20 cellular contexts compared by ENCODE assay signal in the genomic region with DNA sequence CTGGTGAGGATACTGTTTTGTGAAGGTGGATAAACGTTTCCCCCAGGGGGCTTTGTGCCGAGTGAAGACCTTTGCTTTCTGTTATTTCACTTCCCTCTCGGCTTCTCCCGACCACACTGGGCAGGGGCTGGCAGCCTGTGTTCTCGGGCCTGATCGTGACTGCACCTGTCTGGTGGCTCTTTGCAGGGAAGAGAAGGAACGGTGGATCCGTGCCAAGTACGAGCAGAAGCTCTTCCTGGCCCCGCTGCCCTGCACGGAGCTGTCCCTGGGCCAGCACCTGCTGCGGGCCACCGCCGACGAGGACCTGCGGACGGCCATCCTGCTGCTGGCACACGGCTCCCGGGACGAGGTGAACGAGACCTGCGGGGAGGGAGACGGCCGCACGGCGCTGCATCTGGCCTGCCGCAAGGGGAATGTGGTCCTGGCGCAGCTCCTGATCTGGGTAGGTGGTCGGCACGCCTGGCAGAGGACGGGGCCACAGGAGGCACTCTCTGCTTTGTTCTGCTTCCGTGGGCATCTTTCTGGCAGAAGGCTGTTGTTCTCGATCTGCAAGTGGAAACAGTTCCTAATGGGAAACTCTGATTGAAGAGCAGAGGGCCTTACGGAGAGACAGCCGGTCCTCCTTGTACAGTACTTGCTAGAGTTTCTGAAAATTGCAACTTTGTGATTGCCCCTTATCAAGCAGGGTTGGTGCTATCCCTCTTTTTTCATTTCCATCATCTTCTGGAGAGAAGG. TPM values are rescaled to one million over a fixed set of nuclear protein-coding genes. Genes with fewer than 3 reads are reported as not detected.
A peak's percentile ranks its signal among the peaks of the same experiment; 100 is the strongest.
DNase-seq lines count a peak whose midpoint lies in the region; ATAC-seq, FAIRE-seq and TF ChIP-seq lines count a peak whose summit lies in the region.
"Had no signal": no experiment of that assay in that cellular context is flagged by ENCODE, and none has a peak within 500 bp of the region (broad histone marks: within the 10 kb centered on the region; RNA-seq: fewer than 3 reads in every experiment).

No MANE protein-coding gene starts in this region.

- no peak for TF ChIP-seq EP300 in H1 (IDR thresholded peaks at IDR 0.05; ENCODE audit: borderline replicate concordance in 1 of 2, low read depth in 2 of 2, low read length in 2 of 2)

- no peak overlapping the region for H3K56ac ChIP-seq in H1 (replicated peaks; ENCODE audit: insufficient read length, low read depth, low read length)

- H2BK120ac ChIP-seq in H1 (replicated peaks; ENCODE audit: low read depth, low read length), result no peak overlapping the region

- no peak overlapping the region for H2AK5ac ChIP-seq in H1 (ENCODE audit: low read depth, low read length)

- TF ChIP-seq RAD21 in H1 (IDR thresholded peaks at IDR 0.05 in 1 of 2, conservative IDR thresholded peaks at IDR 0.05 in 1 of 2; ENCODE audit: low read depth in 2 of 2, low read length in 2 of 2), result no peak

- no peak overlapping the region for H3K4me3 ChIP-seq in H1 (ENCODE audit: extremely low read depth in 1 of 4, insufficient read depth in 2 of 4, low read depth in 3 of 4, low read length in 4 of 4)
- H3K4me3 ChIP-seq: GM12878 had no signal

- no peak overlapping the region for H4K91ac ChIP-seq in H1 (replicated peaks; ENCODE audit: insufficient read length, low read length)

- FAIRE-seq in H1 (lab: Jason Lieb, UNC), result no peak
- FAIRE-seq: G401.6, GM12878, H54 had no signal

- no peak overlapping the region; the same call in 1 of the 2 replicates for H4K8ac ChIP-seq in H1 (ENCODE audit: extremely low read depth, insufficient read depth, low read length)

- H3K27me3 ChIP-seq in H1 (replicated peaks in 1 of 4; ENCODE audit: control insufficient read depth in 3 of 4, extremely low read depth in 1 of 4, insufficient read depth in 3 of 4, low read length in 3 of 4), result peaks cover 0 to 12% (median 10%) of the 10 kb centered on the region in 4 experiments; a peak in 6 of 7 replicates

- H2BK12ac ChIP-seq in H1 (ENCODE audit: low read depth, low read length), result peak overlapping the region; percentile 19; the same call in 1 of the 2 replicates

- no peak overlapping the region for H3K4me2 ChIP-seq in H1 (ENCODE audit: insufficient read depth in 1 of 2, low read depth in 2 of 2, low read length in 2 of 2)
- H3K4me2 ChIP-seq: SK-N-SH had no signal

- DNase-seq in DMS79 (lab: John Stamatoyannopoulos, UW), result peak; percentile 83
- peak; percentile 18 for DNase-seq in NCI-H1092 (lab: John Stamatoyannopoulos, UW)
- peak; percentile 80 to 92 for DNase-seq in SHP77 (lab: John Stamatoyannopoulos, UW)
- DNase-seq in H1 (ENCODE audit: low read depth in 1 of 2, low spot score in 2 of 2), result no peak
- no peak for DNase-seq in OCI-M2 (lab: John Stamatoyannopoulos, UW; ENCODE audit: unreplicated experiment)
- no peak for DNase-seq in epidermal melanocyte (ENCODE audit: insufficient read length, low spot score)
- DNase-seq in omental fat pad (ENCODE audit: low spot score), result no peak
- DNase-seq: ACHN, AML-193, COR-L47, NCI-H1048, NCI-H1694, NCI-H82, SK-N-SH, T-cell had no signal

- no peaks in the 10 kb centered on the region; a peak in 1 of 8 replicates for H3K36me3 ChIP-seq in H1 (ENCODE audit: control insufficient read depth in 2 of 4, insufficient read depth in 4 of 4, low read length in 3 of 4)

- WGBS in H1 (ENCODE audit: extremely low coverage in 1 of 2, insufficient coverage in 1 of 2, insufficient read length in 1 of 2, insufficient replicate concordance in 2 of 2, low coverage in 1 of 2, low lambda C conversion rate in 2 of 2, missing lambda C conversion rate in 1 of 2), 2 experiments, result 88% methylated on average over 35 of the region's 35 CpGs; no CpG with 5 or more reads in 1 of the 2 experiments

- H3K14ac ChIP-seq in H1 (ENCODE audit: insufficient read length), result no peak overlapping the region

- no peak overlapping the region for H3K23ac ChIP-seq in H1 (ENCODE audit: insufficient read length)

- no peak overlapping the region for H2BK20ac ChIP-seq in H1 (ENCODE audit: low read length)

- H3K79me2 ChIP-seq in H1 (ENCODE audit: control insufficient read depth in 1 of 2, insufficient read depth in 2 of 2, low read length in 2 of 2), result no peaks in the 10 kb centered on the region

- no peak overlapping the region for H3K27ac ChIP-seq in H1 (ENCODE audit: low read depth, low read length)

- TF ChIP-seq CTCF in H1 (IDR thresholded peaks at IDR 0.05; ENCODE audit: control extremely low read depth in 1 of 3, insufficient read depth in 1 of 3, low read depth in 1 of 3, low read length in 3 of 3), result no peak
- TF ChIP-seq CTCF in omental fat pad (IDR thresholded peaks at IDR 0.05), result no peak

- no peaks in the 10 kb centered on the region for H3K23me2 ChIP-seq in H1 (ENCODE audit: low read depth, low read length)

- no peak overlapping the region for H4K5ac ChIP-seq in H1 (ENCODE audit: insufficient read length, low read depth, low read length)

- H3K9me3 ChIP-seq in H1 (ENCODE audit: insufficient read depth in 2 of 2, low read depth in 1 of 2, low read length in 1 of 2), result no peaks in the 10 kb centered on the region
- H3K9me3 ChIP-seq: SK-N-SH had no signal

- no peak overlapping the region for H3K18ac ChIP-seq in H1 (ENCODE audit: extremely low read depth, low read length)

- no peak overlapping the region for H2BK15ac ChIP-seq in H1 (ENCODE audit: low read length)

- no peaks in the 10 kb centered on the region for H3K79me1 ChIP-seq in H1 (ENCODE audit: low read depth, low read length)

- H2BK5ac ChIP-seq in H1 (ENCODE audit: low read depth, low read length), result no peak overlapping the region

- H3K4ac ChIP-seq in H1 (replicated peaks; ENCODE audit: insufficient read length, low read depth, low read length), result no peak overlapping the region

- no peak overlapping the region for H2AFZ ChIP-seq in H1 (ENCODE audit: low read length)

- peaks cover 7 to 10% of the 10 kb centered on the region in 2 experiments for H4K20me1 ChIP-seq in H1 (replicated peaks in 1 of 2; ENCODE audit: control insufficient read depth in 1 of 2, insufficient read depth in 2 of 2, low read length in 2 of 2)

- CTCF ChIA-PET in H1 (lab: Charles Lee; ENCODE audit: partially characterized antibody), result interaction anchor here (2.1 kb wide), 1 partner anchor 184 kb away, joined by 6 read pairs; no protein-coding TSS in a partner anchor

- TF ChIP-seq POLR2A in H1 (IDR thresholded peaks at IDR 0.05; ENCODE audit: control extremely low read depth in 1 of 2, low read depth in 2 of 2, low read length in 2 of 2), result no peak

- H3K4me1 ChIP-seq in H1 (replicated peaks in 1 of 4; ENCODE audit: control insufficient read depth in 3 of 4, insufficient read depth in 4 of 4, low read length in 3 of 4), result peaks cover 0 to 9% (median 4%) of the 10 kb centered on the region in 4 experiments; a peak in 5 of 7 replicates

- POLR2A ChIA-PET in H1 (lab: Charles Lee; ENCODE audit: partially characterized antibody), result no interaction called here

- H3K9ac ChIP-seq in H1 (replicated peaks in 1 of 4; ENCODE audit: extremely low read depth in 1 of 4, low read depth in 3 of 4, low read length in 3 of 4), result no peak overlapping the region
- H3K9ac ChIP-seq: SK-N-SH had no signal

- ATAC-seq in omental fat pad (ENCODE audit: low FRiP score), result no peak
- ATAC-seq: GM12878, Panc1, T-cell had no signal

TF ChIP-seq in H1, 55 proteins besides CTCF, POLR2A, EP300 and RAD21:
- TF ChIP-seq ASH2L (IDR thresholded peaks at IDR 0.05; ENCODE audit: low read length) (no peak), TEAD4 (IDR thresholded peaks at IDR 0.05; ENCODE audit: low read depth, low read length) (no peak), ATF3 (IDR thresholded peaks at IDR 0.05; ENCODE audit: insufficient read depth, low read depth, low read length) (no peak), CTBP2 (IDR thresholded peaks at IDR 0.05; ENCODE audit: borderline replicate concordance, insufficient read depth, insufficient read length, low read length) (no peak)
TF ChIP-seq in H1: peak in this region for 0.

RNA-seq across cellular contexts. Expression of gene GBX2, which starts 48.0 kb away (rescaled TPM):
- 0.89 and 1.2 TPM in 2 replicates for total RNA-seq in H1 (2021; fragmentation: NEBNext Ultra II Directional; extraction: Animal tissue kit (Norgen Biotek cat#: 25700))
- 0.38 and 0.64 TPM in 2 replicates for polyA plus RNA-seq in H1 (2011; rRNA removed)
- polyA plus RNA-seq in H1 (2011; cell fraction: cytosol; rRNA removed), result 0.54 TPM
- polyA plus RNA-seq in H1 (2011; cell fraction: nucleus; rRNA removed), result 0.74 TPM
- 0.53 to 0.94 TPM (median 0.74 TPM) in 4 replicates for polyA plus RNA-seq in H1 (2012, experiment 1 of 2)
- polyA plus RNA-seq in H1 (2012, experiment 2 of 2), result 0.68 TPM
- polyA plus RNA-seq in H1 (2013, experiment 1 of 2), result 1.9 TPM
- polyA plus RNA-seq in H1 (2013, experiment 2 of 2), result 1.9 TPM
- polyA minus RNA-seq in H1 (2011; rRNA and poly(A)+ RNA removed), result 0.24 and 0.32 TPM in 2 replicates
- polyA minus RNA-seq in H1 (2011; cell fraction: cytosol; rRNA and poly(A)+ RNA removed), result 0.88 TPM
- 1.9 TPM for polyA minus RNA-seq in H1 (2011; cell fraction: nucleus; rRNA and poly(A)+ RNA removed)
- total RNA-seq in omental fat pad, result not detected
- total RNA-seq: GM12878, MCF 10A, T-cell had no signal
- polyA plus RNA-seq: GM12878 had no signal

Comparison
In these comparisons a context has a peak if more than half of its experiments do, and no peak if none do; other contexts are left out.
1. DNase-seq: peak in DMS79 (single experiment), NCI-H1092 (single experiment) and SHP77 (2 of 2); none in H1 (0 of 2), OCI-M2 (single experiment), epidermal melanocyte (single experiment) and omental fat pad (single experiment).